Comparison of ENCODE assay signal across 8 cellular contexts in the genomic region with DNA sequence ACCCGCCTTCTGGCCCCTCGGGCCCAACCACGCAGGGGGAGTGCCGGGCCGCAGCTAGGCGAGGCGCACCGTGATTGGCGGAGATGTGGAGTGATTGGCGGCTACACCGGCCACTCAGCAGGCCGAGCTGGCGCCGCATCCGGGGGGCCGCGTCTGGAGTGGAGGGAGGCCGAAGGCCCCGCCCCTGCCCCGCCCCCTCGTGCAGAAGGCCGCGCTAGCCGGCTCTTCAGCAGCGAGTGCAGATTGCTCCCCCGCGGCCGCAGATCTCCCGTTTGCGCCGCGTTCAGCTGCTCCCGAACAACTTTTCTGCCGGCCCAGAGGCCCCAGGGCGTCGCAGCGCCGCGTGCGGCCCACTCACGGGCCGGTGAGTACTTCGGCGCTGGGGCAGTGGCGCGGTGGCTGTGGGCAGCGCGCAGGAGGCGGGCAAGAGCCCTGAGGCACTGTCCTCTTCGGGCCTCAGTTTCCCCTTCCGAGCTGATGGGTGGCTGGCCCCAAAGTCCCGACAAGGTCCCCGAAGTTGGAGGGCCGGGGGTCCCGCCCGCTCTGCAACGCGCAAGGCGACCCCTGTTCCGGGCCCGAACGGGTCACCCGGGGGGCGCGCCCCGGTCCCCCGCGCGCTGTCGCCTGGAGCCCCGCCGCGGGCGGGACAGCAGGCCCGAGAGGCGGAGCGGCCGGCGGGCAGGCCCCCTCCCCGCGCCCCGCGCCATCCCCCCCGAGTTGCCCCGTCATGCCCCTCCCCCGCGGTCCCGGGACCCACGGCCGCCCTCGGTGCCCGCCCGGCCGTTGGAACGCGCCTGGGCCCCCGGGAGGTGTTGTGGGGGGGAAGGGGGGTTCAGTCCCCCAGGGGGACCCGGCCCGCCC. TPM values are rescaled to one million over a fixed set of nuclear protein-coding genes. Genes with fewer than 3 reads are reported as not detected.
DNase-seq lines count a peak whose midpoint lies in the region; ATAC-seq and TF ChIP-seq lines count a peak whose summit lies in the region.

Gene WFS1, plus strand, starts transcription at position 200 of the 861 bp plus-strand sequence. CDS start 7,606 bp downstream, outside the sequence.

- H3K27me3 ChIP-seq in A673 (replicated peaks; ENCODE audit: insufficient read depth, low read depth, low read length, poor library complexity): no peaks in the 10 kb centered on the region

- POLR2A ChIA-PET in A673 (lab: Charles Lee; ENCODE audit: low non-redundant PET): interaction anchor here (0.7 kb wide), 1 partner anchor 436 kb away, joined by 14 read pairs; no protein-coding TSS in a partner anchor

- no peaks in the 10 kb centered on the region for H3K27me3 Mint-ChIP-seq in central memory CD8-positive, alpha-beta T cell

- intact Hi-C loops in A673 (cut with micrococcal nuclease; ENCODE audit: unreplicated experiment): loop anchor here (5.0 kb wide), 1 partner anchor 57 kb away; no protein-coding TSS in a partner anchor

- ATAC-seq in GM18870 (IDR thresholded peaks at IDR 0.05; ENCODE audit: unreplicated experiment) (peak; percentile 99), HG03103 (IDR thresholded peaks at IDR 0.05; ENCODE audit: low read depth, unreplicated experiment) (peak; percentile 99)
- ATAC-seq in activated CD4-positive, CD25-positive, alpha-beta regulatory T cell treated with anti-CD3 and anti-CD28 coated beads, Interleukin-2, amount 50 U/mL, for 24 hours: peak; percentile 100
- ATAC-seq in central memory CD8-positive, alpha-beta T cell (replicated peaks; ENCODE audit: extremely low read depth, poor library complexity, severe bottlenecking): peak; percentile 100

- DNase-seq in A673 (ENCODE audit: low spot score): peak; percentile 99
- DNase-seq in NCI-H2196 treated with DMSO at 0.1 percent for 48 hours (lab: John Stamatoyannopoulos, UW; ENCODE audit: unreplicated experiment): peak; percentile 94
- DNase-seq in central memory CD8-positive, alpha-beta T cell (ENCODE audit: low spot score in 2 of 2): peak; percentile 93 to 95
- DNase-seq in inferior parietal cortex (ENCODE audit: extremely low spot score): peak; percentile 97
- peak; percentile 93 for DNase-seq in smooth muscle cell of the brain vasculature (ENCODE audit: low read depth, low spot score)

- no peak within 1 kb of the TSS for H3K27ac Mint-ChIP-seq in central memory CD8-positive, alpha-beta T cell (ENCODE audit: low read depth)

- H3K9me3 ChIP-seq in A673 (ENCODE audit: low read depth, low read length, poor library complexity, severe bottlenecking): no peaks in the 10 kb centered on the region

- peaks cover 7% of the 10 kb centered on the region for H3K36me3 Mint-ChIP-seq in central memory CD8-positive, alpha-beta T cell (ENCODE audit: insufficient read depth)

- H3K9me3 Mint-ChIP-seq in central memory CD8-positive, alpha-beta T cell: no peaks in the 10 kb centered on the region

- peaks cover 14% of the 10 kb centered on the region for H3K4me1 ChIP-seq in A673 (ENCODE audit: insufficient read depth, low read length, poor library complexity, severe bottlenecking)

- H3K36me3 ChIP-seq in A673 (ENCODE audit: insufficient read depth, low read length, poor library complexity, severe bottlenecking): no peaks in the 10 kb centered on the region

- H3K27ac ChIP-seq in A673 (ENCODE audit: low read depth, low read length, poor library complexity, severe bottlenecking): peak within 1 kb of the TSS; percentile 67

- no peak for TF ChIP-seq CTCF in A673 (conservative IDR thresholded peaks at IDR 0.05; ENCODE audit: low read depth, low read length)

- H3K4me3 ChIP-seq in A673 (ENCODE audit: low read depth, low read length, poor library complexity, severe bottlenecking): peak within 1 kb of the TSS; percentile 94

- CTCF ChIA-PET in A673 (lab: Charles Lee): interaction anchor here (1.3 kb wide), 1 partner anchor 19 kb away, joined by 3 read pairs; no protein-coding TSS in a partner anchor

- peaks cover 6% of the 10 kb centered on the region for H3K4me1 Mint-ChIP-seq in central memory CD8-positive, alpha-beta T cell

- no TSS peak for BruUV-seq in A673 (replicated peaks; lab: Mats Ljungman, UMichigan)

- peak within 1 kb of the TSS; percentile 76 for H3K4me3 Mint-ChIP-seq in central memory CD8-positive, alpha-beta T cell

RNA-seq across cellular contexts. Expression of gene WFS1, which starts in this region (rescaled TPM):
- 14.0 and 15.6 TPM in 2 replicates for total RNA-seq in A673 (2021)

Comparison
In these comparisons a context has a peak if more than half of its experiments do, and no peak if none do; other contexts are left out.
1. Peak in every context shown above with its lines: DNase-seq, ATAC-seq, H3K4me3 ChIP-seq and H3K27ac ChIP-seq.